ENCODE assay signal across 15 cellular contexts in genomic region chr16:67767953-67768352, GRCh38. TPM values are rescaled to one million over a fixed set of nuclear protein-coding genes. Genes with fewer than 3 reads are reported as not detected.
DNase-seq lines count a peak whose midpoint lies in the region; ATAC-seq and TF ChIP-seq lines count a peak whose summit lies in the region.
"Had no signal": no experiment of that assay in that cellular context is flagged by ENCODE, and none has a peak within 500 bp of the region (broad histone marks: within the 10 kb centered on the region; RNA-seq: fewer than 3 reads in every experiment).

No MANE protein-coding gene starts in this region.

- H3K36me3 Mint-ChIP-seq in nephron progenitor cell (ENCODE audit: low read depth) = peaks cover 56% of the 10 kb centered on the region

- H3K4me3 Mint-ChIP-seq in nephron progenitor cell = no peak overlapping the region
- H3K4me3 Mint-ChIP-seq: activated CD4-positive, alpha-beta T cell treated with anti-CD3 and anti-CD28 coated beads for 36 hours had no signal

- DNase-seq in AG04449 (ENCODE audit: low read depth, low spot score) = peak; percentile 28
- peak; percentile 73 for DNase-seq in HT1080 (ENCODE audit: low read depth)
- peak; percentile 75 for DNase-seq in astrocyte of the spinal cord (ENCODE audit: low read depth, low spot score)
- DNase-seq in glomerular visceral epithelial cell (ENCODE audit: extremely low spot score) = peak; percentile 46
- DNase-seq in GM19240 (ENCODE audit: insufficient read length, low spot score) = no peak
- no peak for DNase-seq in nephron progenitor cell
- no peak for DNase-seq in AG08396 (ENCODE audit: low spot score)
- DNase-seq: activated CD4-positive, alpha-beta T cell treated with anti-CD3 and anti-CD28 coated beads for 36 hours; DND-41; NCI-H1417; NCI-H446 treated with DMSO at 0.1 percent for 48 hours had no signal

- H3K9me3 Mint-ChIP-seq in nephron progenitor cell = no peaks in the 10 kb centered on the region

- H3K27me3 Mint-ChIP-seq in nephron progenitor cell (ENCODE audit: low read depth, poor library complexity) = no peaks in the 10 kb centered on the region
- H3K27me3 Mint-ChIP-seq: activated CD4-positive, alpha-beta T cell treated with anti-CD3 and anti-CD28 coated beads for 36 hours had no signal

- TF ChIP-seq CTCF in AG04449 (IDR thresholded peaks at IDR 0.05; ENCODE audit: insufficient read depth, low read length, missing control alignments) = no peak
- no peak for TF ChIP-seq CTCF in astrocyte of the spinal cord (IDR thresholded peaks at IDR 0.05; ENCODE audit: low read depth, low read length)
- no peak for TF ChIP-seq CTCF in nephron progenitor cell (IDR thresholded peaks at IDR 0.05)

- CTCF ChIA-PET in AG04449 (lab: Yijun Ruan, JAX) = interaction anchor here (0.6 to 1.0 kb wide), 3 partner anchors 16 to 51 kb away, joined by 3 to 5 read pairs (median 3); no protein-coding TSS in a partner anchor

- in situ Hi-C loops in astrocyte of the spinal cord (cut with HindIII; ENCODE audit: low sequenced_read_pairs) = no loop called here

- H3K27ac Mint-ChIP-seq in nephron progenitor cell = no peak overlapping the region
- H3K27ac Mint-ChIP-seq: activated CD4-positive, alpha-beta T cell treated with anti-CD3 and anti-CD28 coated beads for 36 hours had no signal

- H3K4me1 Mint-ChIP-seq in nephron progenitor cell = peaks cover 43% of the 10 kb centered on the region
- H3K4me1 Mint-ChIP-seq: activated CD4-positive, alpha-beta T cell treated with anti-CD3 and anti-CD28 coated beads for 36 hours had no signal

- POLR2A ChIA-PET in AG04449 (lab: Yijun Ruan, JAX) = interaction anchor here (0.7 kb wide), 1 partner anchor 41 kb away, joined by 3 read pairs; no protein-coding TSS in a partner anchor

- H3K4me3 ChIP-seq in AG04449 (ENCODE audit: low read depth, low read length) = no peak overlapping the region
- H3K4me3 ChIP-seq in astrocyte of the spinal cord (ENCODE audit: low read depth, low read length) = no peak overlapping the region
- H3K4me3 ChIP-seq: cardiac muscle cell, upper lobe of left lung had no signal

- no peak for ATAC-seq in GM19324 (IDR thresholded peaks at IDR 0.05; ENCODE audit: low FRiP score, unreplicated experiment)
- ATAC-seq: activated CD4-positive, alpha-beta T cell treated with anti-CD3 and anti-CD28 coated beads for 36 hours; HCT116 had no signal

RNA-seq across cellular contexts. Expression of gene RANBP10, which starts 38.4 kb away (rescaled TPM):
- total RNA-seq in HT1080 (2014; rRNA removed; shearing (Covaris generic)) = 6.2 and 10.8 TPM in 2 replicates
- polyA plus RNA-seq in HT1080 (2015; cell fraction: cytosol; rRNA removed) = 7.6 and 8.5 TPM in 2 replicates
- polyA plus RNA-seq in HT1080 (2015; cell fraction: nucleus; rRNA removed) = 15.8 and 16.9 TPM in 2 replicates

RNA-seq across cellular contexts. Expression of gene TSNAXIP1, which starts 38.7 kb away (rescaled TPM):
- total RNA-seq in HT1080 (2014; rRNA removed; shearing (Covaris generic)) = 0.18 TPM in 1 of 2 replicates, not detected in the other
- polyA plus RNA-seq in HT1080 (2015; cell fraction: cytosol; rRNA removed) = 0.11 and 0.12 TPM in 2 replicates
- 1.6 and 1.9 TPM in 2 replicates for polyA plus RNA-seq in HT1080 (2015; cell fraction: nucleus; rRNA removed)

RNA-seq across cellular contexts. Expression of gene GFOD2, which starts 48.8 kb away (rescaled TPM):
- 20.4 and 24.4 TPM in 2 replicates for total RNA-seq in HT1080 (2014; rRNA removed; shearing (Covaris generic))
- 17.7 and 18.4 TPM in 2 replicates for polyA plus RNA-seq in HT1080 (2015; cell fraction: cytosol; rRNA removed)
- polyA plus RNA-seq in HT1080 (2015; cell fraction: nucleus; rRNA removed) = 12.7 and 13.7 TPM in 2 replicates

Comparison
In these comparisons a context has a peak if more than half of its experiments do, and no peak if none do; other contexts are left out.
1. DNase-seq: peak in AG04449 (single experiment), HT1080 (single experiment), astrocyte of the spinal cord (single experiment) and glomerular visceral epithelial cell (single experiment); none in GM19240 (single experiment), nephron progenitor cell (single experiment) and AG08396 (single experiment).